In genomic region chr2:158094487-158095092, GRCh38 we compare ENCODE assay signal across 1 cellular context.
TF ChIP-seq lines count a peak whose summit lies in the region.

No MANE protein-coding gene starts in this region.

TF ChIP-seq in HepG2, 621 proteins besides CTCF, POLR2A, EP300 and RAD21 (continued from another document and continues in another):
- TF ChIP-seq ZNF251 (CRISPR knock-in tag; IDR thresholded peaks at IDR 0.05) (no peak), YEATS4 (CRISPR knock-in tag; IDR thresholded peaks at IDR 0.05; ENCODE audit: borderline replicate concordance) (0 out of 2 replicates have a peak, but pooled peaks have one; percentile 3), ZNF230 (CRISPR knock-in tag; IDR thresholded peaks at IDR 0.05) (no peak), ZBTB7B (CRISPR knock-in tag; IDR thresholded peaks at IDR 0.05) (no peak), TSC22D2 (CRISPR knock-in tag; IDR thresholded peaks at IDR 0.05; ENCODE audit: borderline replicate concordance) (no peak), SNAPC4 (CRISPR knock-in tag; IDR thresholded peaks at IDR 0.05) (no peak), TBX2 (CRISPR knock-in tag; IDR thresholded peaks at IDR 0.05; ENCODE audit: borderline replicate concordance) (peak; percentile 25; the same call in 1 of the 2 replicates), ZNF639 (CRISPR knock-in tag; conservative IDR thresholded peaks at IDR 0.05) (no peak), LCORL (IDR thresholded peaks at IDR 0.05) (no peak), LCORL (CRISPR knock-in tag; IDR thresholded peaks at IDR 0.05) (peak; percentile 48; the same call in 1 of the 2 replicates), GLI4 (CRISPR knock-in tag; IDR thresholded peaks at IDR 0.05; ENCODE audit: borderline replicate concordance) (no peak), HINFP (CRISPR knock-in tag; IDR thresholded peaks at IDR 0.05; ENCODE audit: low read depth) (no peak), ZNF124 (CRISPR knock-in tag; IDR thresholded peaks at IDR 0.05) (no peak), MTF1 (CRISPR knock-in tag; IDR thresholded peaks at IDR 0.05) (no peak), ZBTB14 (CRISPR knock-in tag; IDR thresholded peaks at IDR 0.05) (no peak), ZZZ3 (CRISPR knock-in tag; IDR thresholded peaks at IDR 0.05; ENCODE audit: borderline replicate concordance) (no peak), SUZ12 (IDR thresholded peaks at IDR 0.05; ENCODE audit: low read depth, low read length) (no peak), EED (CRISPR knock-in tag; IDR thresholded peaks at IDR 0.05) (no peak), ZNF205 (CRISPR knock-in tag; IDR thresholded peaks at IDR 0.05) (no peak), KLF15 (CRISPR knock-in tag; IDR thresholded peaks at IDR 0.05; ENCODE audit: borderline replicate concordance) (no peak), ZNF441 (CRISPR knock-in tag; IDR thresholded peaks at IDR 0.05; ENCODE audit: borderline replicate concordance) (peak; percentile 85), ZBED4 (CRISPR knock-in tag; IDR thresholded peaks at IDR 0.05; ENCODE audit: borderline replicate concordance) (no peak), NR3C1 (CRISPR knock-in tag; IDR thresholded peaks at IDR 0.05) (no peak), KDM3A (CRISPR knock-in tag; IDR thresholded peaks at IDR 0.05; ENCODE audit: low read depth) (no peak), ZNF567 (CRISPR knock-in tag; IDR thresholded peaks at IDR 0.05; ENCODE audit: borderline replicate concordance) (0 out of 2 replicates have a peak, but pooled peaks have one; percentile 71), ZFP62 (CRISPR knock-in tag; IDR thresholded peaks at IDR 0.05) (no peak), ZNF891 (CRISPR knock-in tag; IDR thresholded peaks at IDR 0.05) (no peak), KDM2A (CRISPR knock-in tag; IDR thresholded peaks at IDR 0.05; ENCODE audit: borderline replicate concordance, low read depth) (peak; percentile 42; the same call in 1 of the 2 replicates), POGZ (CRISPR knock-in tag; IDR thresholded peaks at IDR 0.05) (peak; percentile 66; the same call in 1 of the 2 replicates), MYC (CRISPR knock-in tag; IDR thresholded peaks at IDR 0.05; ENCODE audit: borderline replicate concordance) (no peak), SALL1 (CRISPR knock-in tag; IDR thresholded peaks at IDR 0.05) (peak; percentile 64), SP5 (CRISPR knock-in tag; IDR thresholded peaks at IDR 0.05; ENCODE audit: borderline replicate concordance, low read depth) (no peak), ZNF414 (CRISPR knock-in tag; IDR thresholded peaks at IDR 0.05) (0 out of 2 replicates have a peak, but pooled peaks have one; percentile 42), PHF21A (CRISPR knock-in tag; IDR thresholded peaks at IDR 0.05) (0 out of 2 replicates have a peak, but pooled peaks have one; percentile 24), HOMEZ (CRISPR knock-in tag; IDR thresholded peaks at IDR 0.05; ENCODE audit: low read depth) (no peak), ARID2 (CRISPR knock-in tag; IDR thresholded peaks at IDR 0.05; ENCODE audit: borderline replicate concordance) (no peak), PRDM4 (CRISPR knock-in tag; IDR thresholded peaks at IDR 0.05; ENCODE audit: borderline replicate concordance) (no peak), HNF1B (CRISPR knock-in tag; IDR thresholded peaks at IDR 0.05) (peak; percentile 39; the same call in 1 of the 2 replicates), CEBPB (IDR thresholded peaks at IDR 0.05; ENCODE audit: borderline replicate concordance, low read depth, low read length) (peak; percentile 54; the same call in 1 of the 2 replicates), ZNF672 (CRISPR knock-in tag; IDR thresholded peaks at IDR 0.05) (no peak), ZMYM3 (CRISPR knock-in tag; IDR thresholded peaks at IDR 0.05) (peak; percentile 59), GPN1 (CRISPR knock-in tag; IDR thresholded peaks at IDR 0.05; ENCODE audit: borderline replicate concordance) (no peak)
